In genomic region chr10:92695679-92696605, GRCh38 we compare ENCODE assay signal across 11 cellular contexts. TPM values are rescaled to one million over a fixed set of nuclear protein-coding genes. Genes with fewer than 3 reads are reported as not detected.
DNase-seq lines count a peak whose midpoint lies in the region; ATAC-seq and TF ChIP-seq lines count a peak whose summit lies in the region.
"Had no signal": no experiment of that assay in that cellular context is flagged by ENCODE, and none has a peak within 500 bp of the region (broad histone marks: within the 10 kb centered on the region; RNA-seq: fewer than 3 reads in every experiment).

No MANE protein-coding gene starts in this region.

- peaks cover 48% of the 10 kb centered on the region for H4K20me1 ChIP-seq in Loucy (ENCODE audit: insufficient read depth, low read length, poor library complexity, severe bottlenecking)

- DNase-seq in AG08395 (ENCODE audit: low spot score), result peak; percentile 65
- peak; percentile 31 for DNase-seq in fibroblast of gingiva (ENCODE audit: low read depth)
- DNase-seq in neural crest cell (ENCODE audit: low read depth, low spot score), result no peak
- DNase-seq in middle frontal gyrus (ENCODE audit: extremely low spot score, low spot score), result no peak
- no peak for DNase-seq in RPMI8226
- no peak for DNase-seq in HT-29 (ENCODE audit: low spot score)
- DNase-seq: activated CD4-positive, alpha-beta T cell treated with anti-CD3 and anti-CD28 coated beads, Interleukin-2, amount 50 U/mL, for 48 hours; CD8-positive, alpha-beta T cell; MM.1S had no signal

- H3K4me2 ChIP-seq in Loucy (ENCODE audit: low read depth, low read length, poor library complexity, severe bottlenecking), result peak overlapping the region; percentile 94

- no peak overlapping the region for H3K27ac Mint-ChIP-seq in neural crest cell (ENCODE audit: unreplicated experiment)
- H3K27ac Mint-ChIP-seq: CD8-positive, alpha-beta T cell had no signal

- ATAC-seq in GM21737 (IDR thresholded peaks at IDR 0.05; ENCODE audit: unreplicated experiment), result no peak
- ATAC-seq: CD8-positive, alpha-beta T cell had no signal

- TF ChIP-seq CTCF in Loucy (conservative IDR thresholded peaks at IDR 0.05; ENCODE audit: low read length) (no peak), neural crest cell (conservative IDR thresholded peaks at IDR 0.05) (no peak)

- peaks cover 40% of the 10 kb centered on the region for H3K36me3 ChIP-seq in Loucy (ENCODE audit: insufficient read depth, low read length)

- peaks cover 13% of the 10 kb centered on the region for H3K27me3 ChIP-seq in Loucy (ENCODE audit: insufficient read depth, low read length, poor library complexity, severe bottlenecking)

- no peaks in the 10 kb centered on the region for H3K36me3 Mint-ChIP-seq in neural crest cell (ENCODE audit: low read depth)
- H3K36me3 Mint-ChIP-seq: CD8-positive, alpha-beta T cell had no signal

- peak overlapping the region; percentile 94 for H3K4me3 ChIP-seq in Loucy (ENCODE audit: low read length, poor library complexity, severe bottlenecking)

- H3K9me2 ChIP-seq in Loucy (replicated peaks; ENCODE audit: low read depth, low read length), result no peaks in the 10 kb centered on the region

- no peaks in the 10 kb centered on the region for H3K9me3 ChIP-seq in Loucy (ENCODE audit: insufficient read depth, low read depth, low read length)

- peaks cover 60% of the 10 kb centered on the region for H3K79me2 ChIP-seq in Loucy (ENCODE audit: insufficient read depth, low read length)

- H3K4me3 Mint-ChIP-seq in neural crest cell, result peak overlapping the region; percentile 58
- H3K4me3 Mint-ChIP-seq: CD8-positive, alpha-beta T cell had no signal

- peaks cover 97% of the 10 kb centered on the region for H3K27me3 Mint-ChIP-seq in neural crest cell (ENCODE audit: low read depth)

- H3F3A ChIP-seq in Loucy (ENCODE audit: low read depth), result peaks cover 19% of the 10 kb centered on the region

- peaks cover 22% of the 10 kb centered on the region for H3K4me1 Mint-ChIP-seq in neural crest cell

- no peak overlapping the region for H3K9ac ChIP-seq in Loucy (ENCODE audit: low read depth, low read length, poor library complexity, severe bottlenecking)

- no peak overlapping the region for H2AFZ ChIP-seq in Loucy (ENCODE audit: low read length)

- no peaks in the 10 kb centered on the region for H3K9me3 Mint-ChIP-seq in neural crest cell
- H3K9me3 Mint-ChIP-seq: CD8-positive, alpha-beta T cell had no signal

- peaks cover 54% of the 10 kb centered on the region for H3K4me1 ChIP-seq in Loucy (ENCODE audit: insufficient read depth, low read length, poor library complexity, severe bottlenecking)

RNA-seq across cellular contexts. Expression of gene HHEX, which starts 6.2 kb away (rescaled TPM):
- not detected in 2 replicates for total RNA-seq in neural crest cell
- 1.4 and 2.0 TPM in 2 replicates for total RNA-seq in HT-29 (2014; rRNA removed; shearing (Covaris generic))

Comparison
In these comparisons a context has a peak if more than half of its experiments do, and no peak if none do; other contexts are left out.
1. DNase-seq: peak in AG08395 (single experiment) and fibroblast of gingiva (single experiment); none in neural crest cell (single experiment), middle frontal gyrus (single experiment), RPMI8226 (single experiment) and HT-29 (single experiment).